11 cellular contexts compared by ENCODE assay signal in the genomic region with DNA sequence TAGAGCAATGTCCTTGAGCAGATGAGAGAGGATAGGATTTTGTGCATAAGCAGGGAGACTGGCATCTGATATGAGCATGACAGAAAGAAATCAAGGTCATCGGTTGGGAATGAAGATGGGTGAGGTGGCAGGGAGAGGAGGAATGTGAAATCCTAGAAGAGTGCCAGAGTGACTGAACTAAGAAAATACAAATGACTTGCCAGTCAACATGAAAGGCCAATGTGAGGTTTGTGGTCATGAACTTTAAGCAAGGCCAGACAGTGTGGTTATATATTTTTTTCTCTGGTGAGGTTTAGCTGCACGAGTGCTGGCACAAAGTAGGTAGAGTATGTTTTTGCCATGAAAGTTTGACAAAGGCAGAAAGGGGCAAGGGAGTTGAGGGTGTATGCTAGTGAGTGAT. TPM values are rescaled to one million over a fixed set of nuclear protein-coding genes. Genes with fewer than 3 reads are reported as not detected.
DNase-seq lines count a peak whose midpoint lies in the region; ATAC-seq and TF ChIP-seq lines count a peak whose summit lies in the region.
"Had no signal": no experiment of that assay in that cellular context is flagged by ENCODE, and none has a peak within 500 bp of the region (broad histone marks: within the 10 kb centered on the region; RNA-seq: fewer than 3 reads in every experiment).

No MANE protein-coding gene starts in this region.

- H3K27ac Mint-ChIP-seq in effector memory CD8-positive, alpha-beta T cell: no peak overlapping the region
- H3K27ac Mint-ChIP-seq in osteocyte (ENCODE audit: unreplicated experiment): no peak overlapping the region

- no peak for TF ChIP-seq CTCF in osteocyte (IDR thresholded peaks at IDR 0.05)

- DNase-seq in Daoy (ENCODE audit: low read depth) (peak; percentile 61), NK-92 (lab: John Stamatoyannopoulos, UW; ENCODE audit: unreplicated experiment) (no peak), NCI-H1417 treated with DMSO at 0.1 percent for 48 hours (lab: John Stamatoyannopoulos, UW) (no peak), osteocyte (ENCODE audit: extremely low spot score, unreplicated experiment) (no peak), RPMI8226 (no peak)
- no peak for DNase-seq in effector memory CD8-positive, alpha-beta T cell
- DNase-seq: activated naive CD4-positive, alpha-beta T cell treated with Interleukin-2 at 50 U/mL for 16 hours; Caco-2; NCI-H69 had no signal

- H3K27me3 Mint-ChIP-seq in effector memory CD8-positive, alpha-beta T cell: peaks cover 0 to 8% of the 10 kb centered on the region in 2 donors
- H3K27me3 Mint-ChIP-seq in osteocyte (ENCODE audit: unreplicated experiment): peaks cover 10% of the 10 kb centered on the region

- peak; percentile 73 for ATAC-seq in GM19025 (IDR thresholded peaks at IDR 0.05; ENCODE audit: low read depth, unreplicated experiment)
- ATAC-seq in HG03342 (IDR thresholded peaks at IDR 0.05; ENCODE audit: unreplicated experiment): peak; percentile 77
- ATAC-seq in effector memory CD8-positive, alpha-beta T cell (replicated peaks): peak; percentile 66

- H3K4me1 Mint-ChIP-seq in effector memory CD8-positive, alpha-beta T cell (ENCODE audit: low read depth in 2 of 2): peaks cover 9 to 15% of the 10 kb centered on the region in 2 donors
- H3K4me1 Mint-ChIP-seq in osteocyte (ENCODE audit: unreplicated experiment): peaks cover 3% of the 10 kb centered on the region

- no peaks in the 10 kb centered on the region for H3K9me3 Mint-ChIP-seq in effector memory CD8-positive, alpha-beta T cell
- H3K9me3 Mint-ChIP-seq in osteocyte (ENCODE audit: unreplicated experiment): no peaks in the 10 kb centered on the region

- no peak overlapping the region for H3K4me3 Mint-ChIP-seq in effector memory CD8-positive, alpha-beta T cell
- no peak overlapping the region for H3K4me3 Mint-ChIP-seq in osteocyte (ENCODE audit: unreplicated experiment)

- no peaks in the 10 kb centered on the region for H3K36me3 Mint-ChIP-seq in effector memory CD8-positive, alpha-beta T cell (ENCODE audit: insufficient read depth)
- H3K36me3 Mint-ChIP-seq in osteocyte (ENCODE audit: unreplicated experiment): no peaks in the 10 kb centered on the region

RNA-seq across cellular contexts. Expression of a gene that starts 21.2 kb away (rescaled TPM):
- 27.8 and 42.6 TPM in 2 replicates for total RNA-seq in Daoy (2014; rRNA removed; shearing (Covaris generic))
- not detected in 2 replicates for total RNA-seq in osteocyte

RNA-seq across cellular contexts. Expression of a gene that starts 41.0 kb away (rescaled TPM):
- 70.6 and 102 TPM in 2 replicates for total RNA-seq in Daoy (2014; rRNA removed; shearing (Covaris generic))
- total RNA-seq in osteocyte: 50.1 and 54.7 TPM in 2 replicates

Comparison
In these comparisons a context has a peak if more than half of its experiments do, and no peak if none do; other contexts are left out.
1. RNA of a gene that starts 21.2 kb away (total RNA-seq): 27.8 to 42.6 TPM in Daoy; not detected in osteocyte; every median in the first group is over 10 times any median in the second.
2. Peak in every context shown above with its lines, with median percentiles within 50 percentile points of each other: ATAC-seq.